30 cellular contexts compared by ENCODE assay signal in genomic region chr17:71546369-71546864, GRCh38.
"Had no signal": no experiment of that assay in that cellular context is flagged by ENCODE, and none has a peak within 500 bp of the region (broad histone marks: within the 10 kb centered on the region; RNA-seq: fewer than 3 reads in every experiment).

No MANE protein-coding gene starts in this region.

- H3K9me3 ChIP-seq: ovary, psoas muscle, right lobe of liver, sigmoid colon, suprapubic skin, testis, tibial artery, transverse colon, upper lobe of right lung, uterus had no signal

- ATAC-seq: naive thymus-derived CD8-positive, alpha-beta T cell; natural killer cell treated with Interleukin-12 subunit alpha and Interleukin-12 subunit beta and Interleukin-15 and Interleukin-18, amount 100 ng/mL, for 72 hours; psoas muscle; right cardiac atrium; right lobe of liver; stimulated activated memory B cell treated with anti-CD40 and anti-IgM and Interleukin-4, amounts not matched to agents 10 μg/mL and 1 μg/mL and 100 μg/mL, for 72 hours; stimulated activated naive CD8-positive, alpha-beta T cell treated with anti-CD3 and anti-CD28 coated beads, Interleukin-15, amount 100 ng/mL, for 72 hours; stimulated activated naive CD8-positive, alpha-beta T cell treated with anti-CD3 and anti-CD28 coated beads, Interleukin-15, Interleukin-2, amounts not matched to agents 100 U/mL and 50 U/mL, for 24 hours; upper lobe of right lung had no signal

- H2AFZ ChIP-seq: neural progenitor cell, parathyroid adenoma had no signal

- H3K27ac Mint-ChIP-seq: naive thymus-derived CD8-positive, alpha-beta T cell; natural killer cell treated with Interleukin-12 subunit alpha and Interleukin-12 subunit beta and Interleukin-15 and Interleukin-18, amount 100 ng/mL, for 72 hours; nephron progenitor cell; neural progenitor cell; progenitor cell of endocrine pancreas; stimulated activated memory B cell treated with anti-CD40 and anti-IgM and Interleukin-4, amounts not matched to agents 10 μg/mL and 1 μg/mL and 100 μg/mL, for 72 hours; type B pancreatic cell had no signal

- H3K27me3 Mint-ChIP-seq: natural killer cell treated with Interleukin-12 subunit alpha and Interleukin-12 subunit beta and Interleukin-15 and Interleukin-18, amount 100 ng/mL, for 72 hours; stimulated activated memory B cell treated with anti-CD40 and anti-IgM and Interleukin-4, amounts not matched to agents 10 μg/mL and 1 μg/mL and 100 μg/mL, for 72 hours; stimulated activated naive CD8-positive, alpha-beta T cell treated with anti-CD3 and anti-CD28 coated beads, Interleukin-15, amount 100 ng/mL, for 72 hours had no signal

- H3K4me2 ChIP-seq: neural progenitor cell had no signal

- H3K36me3 ChIP-seq: neural progenitor cell, ovary, right lobe of liver, sigmoid colon, suprapubic skin, tibial artery, transverse colon, upper lobe of right lung, uterus had no signal

- H3K27me3 ChIP-seq: neural progenitor cell, ovary, right lobe of liver, sigmoid colon, suprapubic skin, testis, tibial artery, transverse colon, upper lobe of right lung, uterus had no signal

- H3K4me3 ChIP-seq: neural progenitor cell, ovary, psoas muscle, right lobe of liver, sigmoid colon, suprapubic skin, testis, tibial artery, transverse colon, upper lobe of right lung, uterus had no signal

- H3K9me3 Mint-ChIP-seq: neural progenitor cell had no signal

- H3K4me1 ChIP-seq: parathyroid adenoma, psoas muscle, right lobe of liver, sigmoid colon, suprapubic skin, testis, tibial artery, upper lobe of right lung, uterus had no signal

- FAIRE-seq: small intestine had no signal

- H3K9ac ChIP-seq: neural progenitor cell, parathyroid adenoma had no signal

- DNase-seq: naive thymus-derived CD8-positive, alpha-beta T cell; nephron progenitor cell; occipital lobe; ovary; posterior cingulate gyrus; psoas muscle; right cardiac atrium; right lobe of liver; sigmoid colon; stimulated activated CD4-positive, alpha-beta T cell treated with anti-CD3 and anti-CD28 coated beads, Interleukin-15, amount 100 ng/mL, for 24 hours; stimulated activated CD4-positive, alpha-beta T cell treated with anti-CD3 and anti-CD28 coated beads, Interleukin-4, amount 100 ng/mL, for 1 hour; stimulated activated CD4-positive, alpha-beta T cell treated with anti-CD3 and anti-CD28 coated beads, Interleukin-4, amount 100 ng/mL, for 4 hours; stimulated activated CD8-positive, alpha-beta memory T cell treated with anti-CD3 and anti-CD28 coated beads, Interleukin-4, amount 100 ng/mL, for 48 hours; stimulated activated naive CD4-positive, alpha-beta T cell; stimulated activated naive CD8-positive, alpha-beta T cell treated with anti-CD3 and anti-CD28 coated beads, Interleukin-15, amount 100 ng/mL, for 72 hours; stimulated activated naive CD8-positive, alpha-beta T cell treated with anti-CD3 and anti-CD28 coated beads, Interleukin-15, Interleukin-2, amounts not matched to agents 100 U/mL and 50 U/mL, for 24 hours; substantia nigra; testis; tibial artery; transverse colon; upper lobe of right lung; uterus had no signal

- H3K27ac ChIP-seq: neural progenitor cell, ovary, parathyroid adenoma, psoas muscle, right lobe of liver, sigmoid colon, suprapubic skin, testis, tibial artery, transverse colon, upper lobe of right lung, uterus had no signal

- H3K4me1 Mint-ChIP-seq: naive thymus-derived CD8-positive, alpha-beta T cell; nephron progenitor cell; stimulated activated memory B cell treated with anti-CD40 and anti-IgM and Interleukin-4, amounts not matched to agents 10 μg/mL and 1 μg/mL and 100 μg/mL, for 72 hours; stimulated activated naive CD8-positive, alpha-beta T cell treated with anti-CD3 and anti-CD28 coated beads, Interleukin-15, amount 100 ng/mL, for 72 hours had no signal

- H3K36me3 Mint-ChIP-seq: naive thymus-derived CD8-positive, alpha-beta T cell; natural killer cell treated with Interleukin-12 subunit alpha and Interleukin-12 subunit beta and Interleukin-15 and Interleukin-18, amount 100 ng/mL, for 72 hours; neural progenitor cell; stimulated activated memory B cell treated with anti-CD40 and anti-IgM and Interleukin-4, amounts not matched to agents 10 μg/mL and 1 μg/mL and 100 μg/mL, for 72 hours; type B pancreatic cell had no signal

- H3K79me2 ChIP-seq: parathyroid adenoma had no signal

- H3K4me3 Mint-ChIP-seq: naive thymus-derived CD8-positive, alpha-beta T cell; natural killer cell treated with Interleukin-12 subunit alpha and Interleukin-12 subunit beta and Interleukin-15 and Interleukin-18, amount 100 ng/mL, for 72 hours; nephron progenitor cell; neural progenitor cell; stimulated activated memory B cell treated with anti-CD40 and anti-IgM and Interleukin-4, amounts not matched to agents 10 μg/mL and 1 μg/mL and 100 μg/mL, for 72 hours; stimulated activated naive CD8-positive, alpha-beta T cell treated with anti-CD3 and anti-CD28 coated beads, Interleukin-15, amount 100 ng/mL, for 72 hours; type B pancreatic cell had no signal
